In the genomic region with DNA sequence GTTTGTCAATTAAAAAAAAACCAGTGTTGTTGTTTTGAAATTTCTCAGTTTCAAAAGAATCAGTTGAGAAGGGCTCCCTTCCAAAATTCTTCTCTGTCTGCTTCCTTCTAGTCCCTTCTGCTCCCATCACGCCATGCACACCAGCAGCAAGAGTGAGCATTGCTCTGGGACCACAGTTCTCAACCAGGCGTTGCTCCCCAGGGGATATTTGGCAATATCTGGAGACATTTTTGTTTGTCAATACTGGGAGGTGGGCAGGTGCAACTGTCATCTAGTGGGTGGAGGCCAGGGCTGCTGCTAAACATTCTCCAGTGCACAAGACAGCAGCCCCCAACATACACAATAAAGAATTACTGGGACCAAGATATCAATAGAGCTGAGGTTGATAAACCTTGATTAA, we compare ENCODE assay signal across 17 cellular contexts.
DNase-seq lines count a peak whose midpoint lies in the region; ATAC-seq, FAIRE-seq and TF ChIP-seq lines count a peak whose summit lies in the region.
"Had no signal": no experiment of that assay in that cellular context is flagged by ENCODE, and none has a peak within 500 bp of the region (broad histone marks: within the 10 kb centered on the region; RNA-seq: fewer than 3 reads in every experiment).

No MANE protein-coding gene starts in this region.

- H3K4me1 ChIP-seq in BLaER1 treated with 17β-estradiol and CSF1 and Interleukin-3, amounts not matched to agents 10 nM and 100 nM: peaks cover 0 to 20% (median 9%) of the 10 kb centered on the region in 10 experiments; a peak in 11 of 20 replicates
- peaks cover 60 to 66% of the 10 kb centered on the region in 2 experiments for H3K4me1 ChIP-seq in neutrophil (ENCODE audit: control insufficient read depth in 1 of 2, insufficient read depth in 1 of 2, low read depth in 1 of 2, low read length in 1 of 2)
- no peaks in the 10 kb centered on the region for H3K4me1 ChIP-seq in trophoblast cell (ENCODE audit: control insufficient read depth in 1 of 2, insufficient read depth in 2 of 2, low read length in 2 of 2)
- H3K4me1 ChIP-seq: BLaER1, HAP-1 had no signal

- H3K4me2 ChIP-seq in BLaER1 treated with 17β-estradiol and CSF1 and Interleukin-3, amounts not matched to agents 10 nM and 100 nM: peak overlapping the region in 7 of 11 experiments; percentile 6 to 36 (median 21); a peak in 6 of 22 replicates
- H3K4me2 ChIP-seq in trophoblast cell (ENCODE audit: low read length): no peak overlapping the region
- H3K4me2 ChIP-seq: BLaER1 had no signal

- H2AFZ ChIP-seq in trophoblast cell (ENCODE audit: insufficient read depth, low read length, poor library complexity): no peak overlapping the region
- H2AFZ ChIP-seq: GM23248 had no signal

- no peak for DNase-seq in GM19239 (ENCODE audit: insufficient read length, low spot score)
- no peak for DNase-seq in MCF 10A (ENCODE audit: unreplicated experiment)
- no peak for DNase-seq in trophoblast cell
- DNase-seq: 8988T; CD8-positive, alpha-beta T cell; DMS 273 treated with DMSO at 0.1 percent for 48 hours; DMS53; DND-41; EL; GM23248 had no signal

- peak overlapping the region in 4 of 11 experiments; percentile 21 to 44 (median 38); a peak in 3 of 22 replicates for H3K27ac ChIP-seq in BLaER1 treated with 17β-estradiol and CSF1 and Interleukin-3, amounts not matched to agents 10 nM and 100 nM
- H3K27ac ChIP-seq in VCaP (peak overlapping the region; percentile 42; the same call in 1 of the 2 replicates), neutrophil (peak overlapping the region; percentile 86), trophoblast cell (ENCODE audit: low read depth, low read length) (no peak overlapping the region)
- H3K27ac ChIP-seq: BLaER1, GM23248 had no signal

- H3K23ac ChIP-seq in trophoblast cell (ENCODE audit: low read length): no peak overlapping the region

- no peak overlapping the region for H4K8ac ChIP-seq in trophoblast cell (ENCODE audit: low read depth, low read length)

- no peaks in the 10 kb centered on the region for H3K36me3 ChIP-seq in BLaER1 treated with 17β-estradiol and CSF1 and Interleukin-3, amounts not matched to agents 10 nM and 100 nM
- H3K36me3 ChIP-seq in neutrophil (no peaks in the 10 kb centered on the region), trophoblast cell (ENCODE audit: control insufficient read depth in 1 of 2, insufficient read depth in 2 of 2, low read length in 2 of 2) (no peaks in the 10 kb centered on the region)
- H3K36me3 ChIP-seq: BLaER1, HAP-1 had no signal

- no peak overlapping the region for H2BK12ac ChIP-seq in trophoblast cell (ENCODE audit: low read length)

- H4K20me1 ChIP-seq in BLaER1 treated with 17β-estradiol and CSF1 and Interleukin-3, amounts not matched to agents 10 nM and 100 nM: no peaks in the 10 kb centered on the region

- peaks cover 49% of the 10 kb centered on the region for H3K27me3 Mint-ChIP-seq in MCF 10A (ENCODE audit: insufficient read depth, unreplicated experiment)

- no peak overlapping the region for H3K18ac ChIP-seq in trophoblast cell (ENCODE audit: low read length)

- no peaks in the 10 kb centered on the region for H3K79me2 ChIP-seq in trophoblast cell (ENCODE audit: control insufficient read depth, insufficient read depth, low read length, poor library complexity)

- H3K9me3 ChIP-seq in BLaER1 treated with 17β-estradiol and CSF1 and Interleukin-3, amounts not matched to agents 10 nM and 100 nM (replicated peaks in 1 of 11): peaks cover 0 to 8% (median 0%) of the 10 kb centered on the region in 11 experiments; a peak in 5 of 22 replicates
- H3K9me3 ChIP-seq in neutrophil: no peaks in the 10 kb centered on the region
- H3K9me3 ChIP-seq in trophoblast cell (ENCODE audit: insufficient read depth, low read depth, low read length): no peaks in the 10 kb centered on the region
- H3K9me3 ChIP-seq: HAP-1 had no signal

- FAIRE-seq in GM19239 (lab: Jason Lieb, UNC): peak; percentile 47
- FAIRE-seq: GM12878 had no signal

- H3K4me1 Mint-ChIP-seq in MCF 10A (ENCODE audit: insufficient read depth, unreplicated experiment): peaks cover 7% of the 10 kb centered on the region

- H3K79me1 ChIP-seq in trophoblast cell (ENCODE audit: low read length): no peaks in the 10 kb centered on the region

- no peak overlapping the region for H3K4me3 ChIP-seq in BLaER1 treated with 17β-estradiol and CSF1 and Interleukin-3, amounts not matched to agents 10 nM and 100 nM
- H3K4me3 ChIP-seq in neutrophil (ENCODE audit: low read depth in 1 of 2, low read length in 1 of 2): no peak overlapping the region
- H3K4me3 ChIP-seq in trophoblast cell (ENCODE audit: low read depth, low read length): no peak overlapping the region
- H3K4me3 ChIP-seq: BLaER1, GM12878, GM23248, HAP-1 had no signal

- no peak overlapping the region for H3K27ac Mint-ChIP-seq in MCF 10A (ENCODE audit: low read depth, unreplicated experiment)
- H3K27ac Mint-ChIP-seq: CD8-positive, alpha-beta T cell had no signal

- no peak overlapping the region for H3K4ac ChIP-seq in trophoblast cell (ENCODE audit: low read depth, low read length)

- H3K27me3 ChIP-seq in BLaER1 treated with 17β-estradiol and CSF1 and Interleukin-3, amounts not matched to agents 10 nM and 100 nM: peaks cover 95 to 100% (median 99%) of the 10 kb centered on the region in 11 experiments
- H3K27me3 ChIP-seq in neutrophil (no peaks in the 10 kb centered on the region), trophoblast cell (ENCODE audit: insufficient read depth, low read length) (no peaks in the 10 kb centered on the region)

- no TSS peak for BruUV-seq in MCF 10A (replicated peaks; lab: Mats Ljungman, UMichigan)

- no peak overlapping the region for H3K14ac ChIP-seq in trophoblast cell (ENCODE audit: low read length)

- TF ChIP-seq CTCF in VCaP (conservative IDR thresholded peaks at IDR 0.05) (no peak), neutrophil (IDR thresholded peaks at IDR 0.05) (no peak), MCF 10A (IDR thresholded peaks at IDR 0.05; ENCODE audit: unreplicated experiment) (no peak)

- H4K12ac ChIP-seq in trophoblast cell (ENCODE audit: low read depth, low read length): no peak overlapping the region

- POLR2A ChIA-PET in MCF 10A (lab: Yijun Ruan, JAX): no interaction called here

- CTCF ChIA-PET in MCF 10A (lab: Yijun Ruan, JAX): interaction anchor here (0.8 to 3.7 kb wide), 2 partner anchors 62 to 548 kb away, joined by 3 to 23 read pairs; no protein-coding TSS in a partner anchor

- intact Hi-C loops in MCF 10A (cut with micrococcal nuclease): no loop called here

- no peak overlapping the region for H4K91ac ChIP-seq in trophoblast cell (ENCODE audit: low read depth, low read length)

- no peaks in the 10 kb centered on the region for H3K9me3 Mint-ChIP-seq in MCF 10A (ENCODE audit: unreplicated experiment)
- H3K9me3 Mint-ChIP-seq: CD8-positive, alpha-beta T cell had no signal

- no CpG with 5 or more reads among the region's 2 CpGs for WGBS in trophoblast cell (ENCODE audit: extremely low coverage, insufficient coverage, insufficient read length)

- no peak overlapping the region for H2AK5ac ChIP-seq in trophoblast cell (ENCODE audit: low read length)

- no peaks in the 10 kb centered on the region for H3K36me3 Mint-ChIP-seq in MCF 10A (ENCODE audit: insufficient read depth, unreplicated experiment)
- H3K36me3 Mint-ChIP-seq: CD8-positive, alpha-beta T cell had no signal

- no peak overlapping the region for H2BK5ac ChIP-seq in trophoblast cell (ENCODE audit: low read depth, low read length, poor library complexity)

- no peak overlapping the region for H3K9ac ChIP-seq in BLaER1 treated with 17β-estradiol and CSF1 and Interleukin-3, amounts not matched to agents 10 nM and 100 nM
- H3K9ac ChIP-seq in trophoblast cell (ENCODE audit: low read length): no peak overlapping the region
- H3K9ac ChIP-seq: BLaER1, GM23248 had no signal

- no peak overlapping the region for H2BK120ac ChIP-seq in trophoblast cell (ENCODE audit: insufficient read depth, low read length, poor library complexity)

- ATAC-seq in GM19397 (IDR thresholded peaks at IDR 0.05; ENCODE audit: unreplicated experiment): no peak
- ATAC-seq: CD8-positive, alpha-beta T cell; GM12878 had no signal

- no peak overlapping the region for H3K4me3 Mint-ChIP-seq in MCF 10A (ENCODE audit: unreplicated experiment)
- H3K4me3 Mint-ChIP-seq: CD8-positive, alpha-beta T cell had no signal
